In the genomic region with DNA sequence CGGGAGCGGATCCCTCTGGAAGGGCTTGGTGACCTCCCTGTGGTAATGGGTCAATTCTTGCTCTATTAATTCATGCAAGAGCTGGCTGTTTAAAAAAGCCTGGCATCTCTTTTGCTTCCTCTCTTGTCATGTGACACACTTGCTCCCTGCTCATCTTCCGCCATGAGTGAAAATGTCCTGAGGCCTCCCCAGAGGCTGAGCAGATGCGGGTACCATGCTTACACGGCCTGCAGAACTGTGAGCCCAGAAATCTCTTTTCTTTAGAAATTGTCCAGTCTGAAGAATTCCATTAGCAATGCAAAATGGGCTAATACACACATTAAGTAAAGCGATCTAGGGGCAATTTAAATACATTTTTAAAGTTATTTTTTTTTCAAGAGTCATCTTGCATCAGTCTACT, we compare ENCODE assay signal across 33 cellular contexts.
"Had no signal": no experiment of that assay in that cellular context is flagged by ENCODE, and none has a peak within 500 bp of the region (broad histone marks: within the 10 kb centered on the region; RNA-seq: fewer than 3 reads in every experiment).

No MANE protein-coding gene starts in this region.

- H3K36me3 ChIP-seq: adrenal gland, ascending aorta, brain microvascular endothelial cell, breast epithelium, cardiac muscle cell had no signal

- ATAC-seq: activated naive CD4-positive, alpha-beta T cell treated with anti-CD3 and anti-CD28 coated beads, Interleukin-2, amount 50 U/mL, for 72 hours; activated naive CD8-positive, alpha-beta T cell treated with anti-CD3 and anti-CD28 coated beads, Interleukin-2, amount 50 U/mL, for 24 hours; activated T-cell treated with anti-CD3 and anti-CD28 coated beads, Interleukin-2, amount 50 U/mL, for 4 hours; activated T-cell treated with anti-CD3 and anti-CD28 coated beads, Interleukin-2, amount 50 U/mL, for 72 hours; activated T-helper 17 cell treated with anti-CD3 and anti-CD28 coated beads, Interleukin-2, amount 50 U/mL, for 72 hours; body of pancreas had no signal

- FAIRE-seq: astrocyte, bronchial epithelial cell had no signal

- H3K9me3 ChIP-seq: adrenal gland, ascending aorta, body of pancreas, breast epithelium had no signal

- DNase-seq: activated effector memory CD4-positive, alpha-beta T cell treated with anti-CD3 and anti-CD28 coated beads, Interleukin-2, amount 50 U/mL, for 16 hours; activated effector memory CD4-positive, alpha-beta T cell treated with Interleukin-2 at 50 U/mL for 16 hours; activated gamma-delta T cell; activated gamma-delta T cell treated with Interleukin-2 at 50 U/mL for 16 hours; activated naive CD4-positive, alpha-beta T cell; activated naive CD4-positive, alpha-beta T cell treated with anti-CD3 and anti-CD28 coated beads for 36 hours; activated naive CD4-positive, alpha-beta T cell treated with anti-CD3 and anti-CD28 coated beads, Interleukin-2, amount 10 ng/mL, durations not matched to agents 7 days and 5 days; activated naive CD4-positive, alpha-beta T cell treated with anti-CD3 and anti-CD28 coated beads, Interleukin-2, amount 50 U/mL, for 16 hours; activated naive CD4-positive, alpha-beta T cell treated with Interleukin-2 at 50 U/mL for 16 hours; activated naive CD8-positive, alpha-beta T cell treated with anti-CD3 and anti-CD28 coated beads for 36 hours; activated naive CD8-positive, alpha-beta T cell treated with anti-CD3 and anti-CD28 coated beads, Interleukin-2, amount 10 ng/mL, durations not matched to agents 7 days and 5 days; activated naive CD8-positive, alpha-beta T cell treated with anti-CD3 and anti-CD28 coated beads, Interleukin-2, amount 50 U/mL, for 24 hours; activated T-cell treated with anti-CD3 and anti-CD28 coated beads, Interleukin-2, amount 50 U/mL, for 24 hours; activated T-cell treated with anti-CD3 and anti-CD28 coated beads, Interleukin-2, amount 50 U/mL, for 4 hours; activated T-cell treated with anti-CD3 and anti-CD28 coated beads, Interleukin-2, amount 50 U/mL, for 48 hours; activated T-cell treated with anti-CD3 and anti-CD28 coated beads, Interleukin-2, amount 50 U/mL, for 72 hours; adrenal gland; amniotic stem cell; amygdala; anterior cingulate cortex; aorta; body of pancreas; brain microvascular endothelial cell; caudate nucleus; central memory CD4-positive, alpha-beta T cell; cerebellar nuclear complex had no signal

- H3K27ac ChIP-seq: adrenal gland, ascending aorta, body of pancreas, brain microvascular endothelial cell, breast epithelium, cardiac muscle cell had no signal

- H3K4me1 ChIP-seq: adrenal gland, ascending aorta, body of pancreas, breast epithelium had no signal

- H3K27me3 ChIP-seq: adrenal gland, ascending aorta, body of pancreas, brain microvascular endothelial cell, breast epithelium, cardiac muscle cell had no signal

- H3K4me3 ChIP-seq: adrenal gland, ascending aorta, body of pancreas, breast epithelium, cardiac muscle cell had no signal
